8 cellular contexts compared by ENCODE assay signal in the genomic region with DNA sequence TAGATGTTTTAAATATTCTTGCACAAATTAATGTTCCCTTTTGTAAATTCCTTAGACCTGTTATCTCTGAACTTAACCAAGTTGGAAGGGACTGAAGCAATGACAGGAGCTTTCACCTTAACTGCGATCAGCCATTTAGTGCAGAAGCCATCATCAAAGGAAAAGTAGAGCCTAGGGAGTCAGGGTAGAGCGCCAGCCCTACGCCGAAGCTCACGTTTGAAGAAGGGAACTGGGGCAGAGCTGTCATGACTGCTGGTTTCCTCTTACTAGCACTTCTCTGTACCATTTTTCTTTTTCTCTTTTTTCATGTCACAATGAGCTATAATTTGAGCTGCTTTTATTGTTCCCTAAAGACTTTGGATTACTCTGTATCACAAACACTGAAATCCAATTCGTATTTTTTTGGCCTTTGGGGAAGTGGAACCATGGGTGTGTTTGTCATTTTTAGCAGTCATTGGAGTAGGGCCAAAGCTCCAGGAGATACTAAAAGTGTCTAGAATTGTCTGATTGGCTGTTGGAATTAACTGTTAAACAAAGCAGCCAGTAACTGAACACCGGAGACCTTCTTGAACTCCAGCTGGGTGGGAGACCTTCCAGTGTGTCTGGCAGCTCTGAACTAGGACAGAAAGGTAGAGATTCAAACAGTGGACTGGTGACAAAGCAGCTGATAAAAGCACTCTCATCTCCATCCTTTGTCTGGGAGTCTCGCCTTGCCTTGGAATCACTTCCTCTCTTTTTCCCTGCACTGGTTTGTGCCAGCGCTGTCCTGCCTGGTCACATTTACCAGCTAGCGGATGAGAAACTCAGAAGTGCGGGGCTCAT. TPM values are rescaled to one million over a fixed set of nuclear protein-coding genes. Genes with fewer than 3 reads are reported as not detected.
A peak's percentile ranks its signal among the peaks of the same experiment; 100 is the strongest.
DNase-seq lines count a peak whose midpoint lies in the region; ATAC-seq and TF ChIP-seq lines count a peak whose summit lies in the region.

No MANE protein-coding gene starts in this region.

- H3K27ac Mint-ChIP-seq in nephron = peak overlapping the region; percentile 62 to 87 (median 86)

- peaks cover 4% of the 10 kb centered on the region for H3K27me3 Mint-ChIP-seq in nephron (ENCODE audit: low read depth)

- H3F3A ChIP-seq in SK-N-SH (replicated peaks; ENCODE audit: insufficient read depth) = peaks cover 5% of the 10 kb centered on the region

- H3K4me3 ChIP-seq in SK-N-SH (ENCODE audit: low read depth in 2 of 2, low read length in 1 of 2) = no peak overlapping the region

- peaks cover 75% of the 10 kb centered on the region for H3K79me2 ChIP-seq in SK-N-SH (ENCODE audit: insufficient read depth)

- no peak overlapping the region for H2AFZ ChIP-seq in SK-N-SH (ENCODE audit: low read depth)

- peak; percentile 53 for DNase-seq in DMS79 treated with DMSO at 0.1 percent for 48 hours (lab: John Stamatoyannopoulos, UW)
- peak; percentile 51 for DNase-seq in NCI-H2081 treated with DMSO at 0.1 percent for 48 hours (lab: John Stamatoyannopoulos, UW)
- peak; percentile 88 for DNase-seq in cerebellar cortex (ENCODE audit: low spot score)
- no peak for DNase-seq in AML-193 (lab: John Stamatoyannopoulos, UW)
- DNase-seq in SHP77 treated with DMSO at 0.1 percent for 48 hours (lab: John Stamatoyannopoulos, UW) = no peak
- no peak for DNase-seq in SK-N-SH
- DNase-seq in omental fat pad (ENCODE audit: low spot score) = no peak

- 83% methylated on average over 11 of the region's 11 CpGs for WGBS in SK-N-SH (ENCODE audit: low lambda C conversion rate)

- H3K4me1 ChIP-seq in SK-N-SH (ENCODE audit: control insufficient read depth in 1 of 2, insufficient read depth in 2 of 2, low read depth in 1 of 2, low read length in 1 of 2) = peaks cover 0 to 5% of the 10 kb centered on the region in 2 experiments; a peak in 1 of 4 replicates

- H3K36me3 Mint-ChIP-seq in nephron (ENCODE audit: low read depth) = peaks cover 39% of the 10 kb centered on the region

- no peak for TF ChIP-seq EP300 in SK-N-SH (IDR thresholded peaks at IDR 0.05; ENCODE audit: borderline replicate concordance in 1 of 2, low read depth in 1 of 2, low read length in 1 of 2)

- H3K9me3 Mint-ChIP-seq in nephron = peaks cover 14% of the 10 kb centered on the region

- ATAC-seq in omental fat pad (ENCODE audit: low FRiP score) = no peak

- 0 out of 2 replicates have a peak, but pooled peaks cover 3% of the 10 kb centered on the region for H4K20me1 ChIP-seq in SK-N-SH (ENCODE audit: insufficient read depth)

- H3K9me3 ChIP-seq in SK-N-SH = no peaks in the 10 kb centered on the region

- no peak for TF ChIP-seq CTCF in nephron (IDR thresholded peaks at IDR 0.05; ENCODE audit: unreplicated experiment in 3 of 3)
- TF ChIP-seq CTCF in SK-N-SH (IDR thresholded peaks at IDR 0.05) = no peak
- TF ChIP-seq CTCF in omental fat pad (IDR thresholded peaks at IDR 0.05) = no peak

- H3K4me2 ChIP-seq in SK-N-SH = no peak overlapping the region

- POLR2A ChIA-PET in SK-N-SH (lab: Yijun Ruan, JAX) = interaction anchor here (0.6 to 1.1 kb wide), 2 partner anchors 9 to 200 kb away, joined by 3 to 9 read pairs; a partner anchor contains a TSS

- H3K9me2 ChIP-seq in SK-N-SH = no peaks in the 10 kb centered on the region

- H3K27ac ChIP-seq in SK-N-SH (ENCODE audit: low read depth in 2 of 2, low read length in 1 of 2) = peak overlapping the region in 1 of 2 experiments; percentile 68; a peak in 2 of 4 replicates

- H3K4me1 Mint-ChIP-seq in nephron = peaks cover 24% of the 10 kb centered on the region

- TF ChIP-seq RAD21 in SK-N-SH (IDR thresholded peaks at IDR 0.05; ENCODE audit: low read length) = no peak

- no peak overlapping the region for H3K9ac ChIP-seq in SK-N-SH

- H3K4me3 Mint-ChIP-seq in nephron = peak overlapping the region in 1 of 3 experiments; percentile 53

- CTCF ChIA-PET in SK-N-SH (lab: Yijun Ruan, JAX) = interaction anchor here (0.6 to 1.5 kb wide), 6 partner anchors 9 to 449 kb away, joined by 3 to 6 read pairs (median 4); a partner anchor contains a TSS

- peaks cover 2 to 16% of the 10 kb centered on the region in 2 experiments for H3K36me3 ChIP-seq in SK-N-SH (replicated peaks in 1 of 2; ENCODE audit: control insufficient read depth in 1 of 2, insufficient read depth in 2 of 2, low read length in 1 of 2)

- no peaks in the 10 kb centered on the region for H3K27me3 ChIP-seq in SK-N-SH (ENCODE audit: insufficient read depth)

TF ChIP-seq in SK-N-SH, 30 proteins besides CTCF, POLR2A, EP300 and RAD21:
- no peak for TF ChIP-seq ELF1 (IDR thresholded peaks at IDR 0.05)
- TF ChIP-seq, protein P1, sequence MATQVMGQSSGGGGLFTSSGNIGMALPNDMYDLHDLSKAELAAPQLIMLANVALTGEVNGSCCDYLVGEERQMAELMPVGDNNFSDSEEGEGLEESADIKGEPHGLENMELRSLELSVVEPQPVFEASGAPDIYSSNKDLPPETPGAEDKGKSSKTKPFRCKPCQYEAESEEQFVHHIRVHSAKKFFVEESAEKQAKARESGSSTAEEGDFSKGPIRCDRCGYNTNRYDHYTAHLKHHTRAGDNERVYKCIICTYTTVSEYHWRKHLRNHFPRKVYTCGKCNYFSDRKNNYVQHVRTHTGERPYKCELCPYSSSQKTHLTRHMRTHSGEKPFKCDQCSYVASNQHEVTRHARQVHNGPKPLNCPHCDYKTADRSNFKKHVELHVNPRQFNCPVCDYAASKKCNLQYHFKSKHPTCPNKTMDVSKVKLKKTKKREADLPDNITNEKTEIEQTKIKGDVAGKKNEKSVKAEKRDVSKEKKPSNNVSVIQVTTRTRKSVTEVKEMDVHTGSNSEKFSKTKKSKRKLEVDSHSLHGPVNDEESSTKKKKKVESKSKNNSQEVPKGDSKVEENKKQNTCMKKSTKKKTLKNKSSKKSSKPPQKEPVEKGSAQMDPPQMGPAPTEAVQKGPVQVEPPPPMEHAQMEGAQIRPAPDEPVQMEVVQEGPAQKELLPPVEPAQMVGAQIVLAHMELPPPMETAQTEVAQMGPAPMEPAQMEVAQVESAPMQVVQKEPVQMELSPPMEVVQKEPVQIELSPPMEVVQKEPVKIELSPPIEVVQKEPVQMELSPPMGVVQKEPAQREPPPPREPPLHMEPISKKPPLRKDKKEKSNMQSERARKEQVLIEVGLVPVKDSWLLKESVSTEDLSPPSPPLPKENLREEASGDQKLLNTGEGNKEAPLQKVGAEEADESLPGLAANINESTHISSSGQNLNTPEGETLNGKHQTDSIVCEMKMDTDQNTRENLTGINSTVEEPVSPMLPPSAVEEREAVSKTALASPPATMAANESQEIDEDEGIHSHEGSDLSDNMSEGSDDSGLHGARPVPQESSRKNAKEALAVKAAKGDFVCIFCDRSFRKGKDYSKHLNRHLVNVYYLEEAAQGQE (IDR thresholded peaks at IDR 0.05; ENCODE audit: low read depth, low read length) = no peak
- TF ChIP-seq EZH2phosphoT487 (IDR thresholded peaks at IDR 0.05; ENCODE audit: borderline replicate concordance, low read depth) = no peak
- no peak for TF ChIP-seq RXRA (IDR thresholded peaks at IDR 0.05; ENCODE audit: borderline replicate concordance, low read depth)
- TF ChIP-seq, protein P2, sequence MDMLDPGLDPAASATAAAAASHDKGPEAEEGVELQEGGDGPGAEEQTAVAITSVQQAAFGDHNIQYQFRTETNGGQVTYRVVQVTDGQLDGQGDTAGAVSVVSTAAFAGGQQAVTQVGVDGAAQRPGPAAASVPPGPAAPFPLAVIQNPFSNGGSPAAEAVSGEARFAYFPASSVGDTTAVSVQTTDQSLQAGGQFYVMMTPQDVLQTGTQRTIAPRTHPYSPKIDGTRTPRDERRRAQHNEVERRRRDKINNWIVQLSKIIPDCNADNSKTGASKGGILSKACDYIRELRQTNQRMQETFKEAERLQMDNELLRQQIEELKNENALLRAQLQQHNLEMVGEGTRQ (IDR thresholded peaks at IDR 0.05; ENCODE audit: borderline replicate concordance, low read depth, low read length) = no peak
- no peak for TF ChIP-seq RFX5 (IDR thresholded peaks at IDR 0.05; ENCODE audit: low read length)

RNA-seq across cellular contexts. Expression of a gene that starts 9.1 kb away (rescaled TPM):
- polyA plus RNA-seq in SK-N-SH (2012; rRNA removed) = 6.6 and 7.5 TPM in 2 replicates
- 7.1 and 8.2 TPM in 2 replicates for polyA plus RNA-seq in SK-N-SH (2012; cell fraction: cytosol; rRNA removed)
- 4.5 and 5.4 TPM in 2 replicates for polyA plus RNA-seq in SK-N-SH (2012; cell fraction: nucleus; rRNA removed)
- 10 to 100 TPM in 1 of 4 donors, 1 to 10 TPM in 3; 4.8 to 11.7 (median 8.4) TPM for total RNA-seq in omental fat pad

RNA-seq across cellular contexts. Expression of a gene that starts 9.4 kb away (rescaled TPM):
- polyA plus RNA-seq in SK-N-SH (2012; rRNA removed) = 8.2 and 9.0 TPM in 2 replicates
- polyA plus RNA-seq in SK-N-SH (2012; cell fraction: cytosol; rRNA removed) = 8.9 and 11.0 TPM in 2 replicates
- 17.8 and 27.7 TPM in 2 replicates for polyA plus RNA-seq in SK-N-SH (2012; cell fraction: nucleus; rRNA removed)
- 10 to 100 TPM; 17.3 to 27.6 (median 23.9) TPM for total RNA-seq in omental fat pad

RNA-seq across cellular contexts. Expression of a gene that starts 29.4 kb away (rescaled TPM):
- 208 and 231 TPM in 2 replicates for polyA plus RNA-seq in SK-N-SH (2012; rRNA removed)
- polyA plus RNA-seq in SK-N-SH (2012; cell fraction: cytosol; rRNA removed) = 338 and 421 TPM in 2 replicates
- polyA plus RNA-seq in SK-N-SH (2012; cell fraction: nucleus; rRNA removed) = 37.9 and 59.8 TPM in 2 replicates
- total RNA-seq in omental fat pad = 100 to 1,000 TPM in 3 of 4 donors, 10 to 100 TPM in 1; 78.7 to 124 (median 104) TPM

Comparison
In these comparisons a context has a peak if more than half of its experiments do, and no peak if none do; other contexts are left out.
1. DNase-seq: peak in DMS79 treated with DMSO at 0.1 percent for 48 hours (single experiment), NCI-H2081 treated with DMSO at 0.1 percent for 48 hours (single experiment) and cerebellar cortex (single experiment); none in AML-193 (0 of 2), SHP77 treated with DMSO at 0.1 percent for 48 hours (single experiment), SK-N-SH (single experiment) and omental fat pad (single experiment).